Comparison of ENCODE assay signal across 8 cellular contexts in the genomic region with DNA sequence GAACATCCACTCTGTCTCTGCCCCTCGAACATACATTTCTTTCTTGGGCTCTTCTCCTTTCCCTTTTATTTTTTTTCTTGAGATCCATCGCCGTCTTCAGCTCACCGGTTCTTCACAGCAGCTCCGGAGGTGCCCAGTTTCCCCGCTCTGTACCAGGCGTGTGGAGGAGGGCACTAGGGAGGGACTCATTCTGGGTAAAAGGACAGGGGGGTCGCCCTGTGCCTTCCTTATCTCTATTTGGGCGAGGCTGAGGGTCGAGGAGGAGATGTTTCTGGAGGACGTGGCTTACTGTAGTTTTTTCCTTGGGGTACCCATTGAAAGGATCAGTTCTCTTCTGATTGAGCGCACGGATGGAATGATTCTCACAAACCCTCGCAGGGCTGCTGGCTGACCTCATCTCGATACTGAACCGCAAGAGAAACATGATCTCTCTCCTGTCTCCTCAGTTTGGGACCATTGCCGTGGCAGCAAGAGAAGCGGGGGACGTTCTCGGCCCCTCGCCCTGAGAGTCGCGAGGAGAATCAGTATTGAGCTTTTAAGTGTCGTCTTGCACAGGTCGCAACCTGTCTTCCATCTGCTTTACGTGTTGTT. TPM values are rescaled to one million over a fixed set of nuclear protein-coding genes. Genes with fewer than 3 reads are reported as not detected.
DNase-seq lines count a peak whose midpoint lies in the region; ATAC-seq, FAIRE-seq and TF ChIP-seq lines count a peak whose summit lies in the region.

No MANE protein-coding gene starts in this region.

- H3K4me3 ChIP-seq in AG04449 (ENCODE audit: low read depth, low read length) (peak overlapping the region; percentile 92), neutrophil (ENCODE audit: low read depth in 1 of 2, low read length in 1 of 2) (peak overlapping the region; percentile 75 to 76)

- peaks cover 17 to 20% of the 10 kb centered on the region in 2 experiments for H3K4me1 ChIP-seq in neutrophil (ENCODE audit: control insufficient read depth in 1 of 2, insufficient read depth in 1 of 2, low read depth in 1 of 2, low read length in 1 of 2)

- no peaks in the 10 kb centered on the region for H3K9me3 ChIP-seq in neutrophil

- peak overlapping the region; percentile 99 for H3K27ac Mint-ChIP-seq in activated CD4-positive, alpha-beta T cell treated with anti-CD3 and anti-CD28 coated beads, Interleukin-2, amount 10 ng/mL, durations not matched to agents 7 days and 5 days

- peak overlapping the region; percentile 98 for H3K4me3 Mint-ChIP-seq in activated CD4-positive, alpha-beta T cell treated with anti-CD3 and anti-CD28 coated beads, Interleukin-2, amount 10 ng/mL, durations not matched to agents 7 days and 5 days

- H3K27ac ChIP-seq in neutrophil = peak overlapping the region; percentile 74

- FAIRE-seq in GM12892 (lab: Jason Lieb, UNC) = peak; percentile 17

- peaks cover 45% of the 10 kb centered on the region for H3K4me1 Mint-ChIP-seq in activated CD4-positive, alpha-beta T cell treated with anti-CD3 and anti-CD28 coated beads, Interleukin-2, amount 10 ng/mL, durations not matched to agents 7 days and 5 days

- H3K36me3 Mint-ChIP-seq in activated CD4-positive, alpha-beta T cell treated with anti-CD3 and anti-CD28 coated beads, Interleukin-2, amount 10 ng/mL, durations not matched to agents 7 days and 5 days (ENCODE audit: low read depth) = peaks cover 9% of the 10 kb centered on the region

- CTCF ChIA-PET in AG04449 (lab: Yijun Ruan, JAX) = no interaction called here
- CTCF ChIA-PET in activated CD4-positive, alpha-beta T cell treated with anti-CD3 and anti-CD28 coated beads, Interleukin-2, amount 10 ng/mL, durations not matched to agents 7 days and 5 days (lab: Charles Lee) = interaction anchor here (0.5 to 0.7 kb wide), 2 partner anchors 76 to 1323 kb away, joined by 3 to 4 read pairs; no protein-coding TSS in a partner anchor

- POLR2A ChIA-PET in AG04449 (lab: Yijun Ruan, JAX) = no interaction called here
- POLR2A ChIA-PET in activated CD4-positive, alpha-beta T cell treated with anti-CD3 and anti-CD28 coated beads, Interleukin-2, amount 10 ng/mL, durations not matched to agents 7 days and 5 days (lab: Charles Lee) = interaction anchor here (0.6 kb wide), 1 partner anchor 145 kb away, joined by 3 read pairs; no protein-coding TSS in a partner anchor

- no peaks in the 10 kb centered on the region for H3K36me3 ChIP-seq in neutrophil

- H3K27me3 Mint-ChIP-seq in activated CD4-positive, alpha-beta T cell treated with anti-CD3 and anti-CD28 coated beads, Interleukin-2, amount 10 ng/mL, durations not matched to agents 7 days and 5 days = no peaks in the 10 kb centered on the region

- no peak for DNase-seq in AG04449 (ENCODE audit: low read depth, low spot score)
- peak; percentile 7 for DNase-seq in GM12892 (ENCODE audit: insufficient read length)
- peak; percentile 11 for DNase-seq in activated CD4-positive, alpha-beta T cell treated with anti-CD3 and anti-CD28 coated beads, Interleukin-2, amount 10 ng/mL, durations not matched to agents 7 days and 5 days
- DNase-seq in fibroblast of peridontal ligament (ENCODE audit: extremely low read depth) = peak; percentile 48
- DNase-seq in activated effector memory CD4-positive, alpha-beta T cell treated with Interleukin-2 at 50 U/mL for 16 hours = no peak
- no peak for DNase-seq in foreskin melanocyte

- no peak for TF ChIP-seq CTCF in AG04449 (IDR thresholded peaks at IDR 0.05; ENCODE audit: insufficient read depth, low read length, missing control alignments)
- TF ChIP-seq CTCF in neutrophil (IDR thresholded peaks at IDR 0.05) = no peak

- no peaks in the 10 kb centered on the region for H3K9me3 Mint-ChIP-seq in activated CD4-positive, alpha-beta T cell treated with anti-CD3 and anti-CD28 coated beads, Interleukin-2, amount 10 ng/mL, durations not matched to agents 7 days and 5 days

- 0 out of 2 replicates have a peak, but pooled peaks have one; percentile 39 for TF ChIP-seq POLR2A in GM12892 (IDR thresholded peaks at IDR 0.05; ENCODE audit: low read depth, low read length)

- peak; percentile 3 for ATAC-seq in HG03520 (IDR thresholded peaks at IDR 0.05; ENCODE audit: unreplicated experiment)

- no peaks in the 10 kb centered on the region for H3K27me3 ChIP-seq in neutrophil

RNA-seq across cellular contexts. Expression of a gene that starts 0.4 kb away (rescaled TPM):
- polyA plus RNA-seq in GM12892 (2012; ENCODE audit: missing spikeins) = 9.7 TPM
- 10 to 100 TPM; 13.0 to 14.7 TPM for total RNA-seq in activated CD4-positive, alpha-beta T cell treated with anti-CD3 and anti-CD28 coated beads, Interleukin-2, amount 10 ng/mL, durations not matched to agents 7 days and 5 days

RNA-seq across cellular contexts. Expression of a gene that starts 0.9 kb away (rescaled TPM):
- polyA plus RNA-seq in GM12892 (2012; ENCODE audit: missing spikeins) = 8.9 TPM
- 10 to 100 TPM; 13.7 to 19.1 TPM for total RNA-seq in activated CD4-positive, alpha-beta T cell treated with anti-CD3 and anti-CD28 coated beads, Interleukin-2, amount 10 ng/mL, durations not matched to agents 7 days and 5 days

Comparison
In these comparisons a context has a peak if more than half of its experiments do, and no peak if none do; other contexts are left out.
1. DNase-seq: peak in GM12892 (single experiment), activated CD4-positive, alpha-beta T cell treated with anti-CD3 and anti-CD28 coated beads, Interleukin-2, amount 10 ng/mL, durations not matched to agents 7 days and 5 days (single experiment) and fibroblast of peridontal ligament (single experiment); none in AG04449 (single experiment), activated effector memory CD4-positive, alpha-beta T cell treated with Interleukin-2 at 50 U/mL for 16 hours (single experiment) and foreskin melanocyte (single experiment).